11 cellular contexts compared by ENCODE assay signal in genomic region chr18:48529796-48530195, GRCh38. TPM values are rescaled to one million over a fixed set of nuclear protein-coding genes. Genes with fewer than 3 reads are reported as not detected.
A peak's percentile ranks its signal among the peaks of the same experiment; 100 is the strongest.
DNase-seq lines count a peak whose midpoint lies in the region; ATAC-seq and TF ChIP-seq lines count a peak whose summit lies in the region.
"Had no signal": no experiment of that assay in that cellular context is flagged by ENCODE, and none has a peak within 500 bp of the region (broad histone marks: within the 10 kb centered on the region; RNA-seq: fewer than 3 reads in every experiment).

No MANE protein-coding gene starts in this region.

- TF ChIP-seq CTCF in RWPE1 (conservative IDR thresholded peaks at IDR 0.05; ENCODE audit: low read depth) = no peak
- no peak for TF ChIP-seq CTCF in psoas muscle (IDR thresholded peaks at IDR 0.05)

- H3K27me3 ChIP-seq in GM23248 (replicated peaks; ENCODE audit: insufficient read depth) = no peaks in the 10 kb centered on the region
- H3K27me3 ChIP-seq in psoas muscle (ENCODE audit: insufficient read depth in 3 of 3, low read length in 2 of 3) = no peaks in the 10 kb centered on the region

- H3K9me3 ChIP-seq in GM23248 (ENCODE audit: low read depth) = no peaks in the 10 kb centered on the region
- H3K9me3 ChIP-seq in psoas muscle = no peaks in the 10 kb centered on the region

- H3K79me2 ChIP-seq in GM23248 (ENCODE audit: insufficient read depth) = no peaks in the 10 kb centered on the region

- H3K36me3 Mint-ChIP-seq in immature natural killer cell = no peaks in the 10 kb centered on the region
- H3K36me3 Mint-ChIP-seq: activated CD4-positive, alpha-beta memory T cell treated with anti-CD3 and anti-CD28 coated beads for 36 hours had no signal

- CTCF ChIA-PET in RWPE1 (lab: Yijun Ruan, JAX) = interaction anchor here (0.6 to 0.7 kb wide), 2 partner anchors 37 to 1019 kb away, joined by 3 read pairs; no protein-coding TSS in a partner anchor

- peak overlapping the region; percentile 44 for H3K4me2 ChIP-seq in GM23248 (ENCODE audit: unreplicated experiment)

- in situ Hi-C loops in GM23248 (cut with MboI) = no loop called here

- H3K4me3 Mint-ChIP-seq in immature natural killer cell = no peak overlapping the region
- H3K4me3 Mint-ChIP-seq: activated CD4-positive, alpha-beta memory T cell treated with anti-CD3 and anti-CD28 coated beads for 36 hours; activated naive CD8-positive, alpha-beta T cell treated with anti-CD3 and anti-CD28 coated beads, Interleukin-2, amount 50 U/mL, for 24 hours had no signal

- H3K4me3 ChIP-seq in GM23248 = no peak overlapping the region
- no peak overlapping the region for H3K4me3 ChIP-seq in psoas muscle
- H3K4me3 ChIP-seq: lung had no signal

- intact Hi-C loops in psoas muscle (cut with DNase I) = no loop called here

- no peaks in the 10 kb centered on the region for H3K36me3 ChIP-seq in GM23248 (ENCODE audit: low read depth)
- H3K36me3 ChIP-seq in psoas muscle (ENCODE audit: insufficient read depth in 1 of 2, low read depth in 1 of 2) = no peaks in the 10 kb centered on the region

- DNase-seq in GM23248 (peak; percentile 85), RWPE1 (ENCODE audit: low spot score) (peak; percentile 37), fibroblast of peridontal ligament (ENCODE audit: extremely low read depth) (peak; percentile 90), psoas muscle (no peak), immature natural killer cell (no peak), C1 segment of cervical spinal cord (lab: John Stamatoyannopoulos, UW) (no peak)
- DNase-seq: activated CD4-positive, alpha-beta memory T cell treated with anti-CD3 and anti-CD28 coated beads for 36 hours; activated naive CD8-positive, alpha-beta T cell treated with anti-CD3 and anti-CD28 coated beads, Interleukin-2, amount 50 U/mL, for 24 hours; NCI-H2107 had no signal

- H3K9ac ChIP-seq in GM23248 = no peak overlapping the region

- POLR2A ChIA-PET in RWPE1 (lab: Yijun Ruan, JAX; ENCODE audit: low non-redundant PET) = no interaction called here

- WGBS in GM23248 (ENCODE audit: low coverage in 1 of 2, low lambda C conversion rate in 2 of 2, missing lambda C conversion rate in 2 of 2), 2 experiments = 34 to 42% methylated on average over 2 of the region's 2 CpGs
- WGBS in psoas muscle, 3 donors = 39 to 43% (median 40%) methylated on average over 2 of the region's 2 CpGs

- H3K4me1 ChIP-seq in GM23248 (ENCODE audit: insufficient read depth) (peaks cover 23% of the 10 kb centered on the region), psoas muscle (peaks cover 8% of the 10 kb centered on the region)

- peaks cover 18% of the 10 kb centered on the region for H3F3A ChIP-seq in GM23248 (ENCODE audit: insufficient read depth)

- H2AFZ ChIP-seq in GM23248 = no peak overlapping the region

- peak overlapping the region; percentile 26; the same call in 1 of the 2 replicates for H3K27ac ChIP-seq in GM23248
- no peak overlapping the region for H3K27ac ChIP-seq in RWPE1
- H3K27ac ChIP-seq in psoas muscle = no peak overlapping the region

- ATAC-seq in psoas muscle (peak; percentile 93 to 98 (median 96)), HG02571 (IDR thresholded peaks at IDR 0.05; ENCODE audit: unreplicated experiment) (no peak)
- ATAC-seq: activated naive CD8-positive, alpha-beta T cell treated with anti-CD3 and anti-CD28 coated beads, Interleukin-2, amount 50 U/mL, for 24 hours had no signal

- H4K20me1 ChIP-seq in GM23248 (ENCODE audit: insufficient read depth) = no peaks in the 10 kb centered on the region

- H3K9me3 Mint-ChIP-seq in immature natural killer cell = no peaks in the 10 kb centered on the region
- H3K9me3 Mint-ChIP-seq: activated CD4-positive, alpha-beta memory T cell treated with anti-CD3 and anti-CD28 coated beads for 36 hours; activated naive CD8-positive, alpha-beta T cell treated with anti-CD3 and anti-CD28 coated beads, Interleukin-2, amount 50 U/mL, for 24 hours had no signal

- peaks cover 4 to 11% (median 4%) of the 10 kb centered on the region in 3 donors for H3K27me3 Mint-ChIP-seq in immature natural killer cell (ENCODE audit: low read depth in 3 of 3)

- no peaks in the 10 kb centered on the region for H3K9me2 ChIP-seq in GM23248 (ENCODE audit: insufficient read depth)

- no peak overlapping the region for H3K27ac Mint-ChIP-seq in immature natural killer cell
- H3K27ac Mint-ChIP-seq: activated CD4-positive, alpha-beta memory T cell treated with anti-CD3 and anti-CD28 coated beads for 36 hours; activated naive CD8-positive, alpha-beta T cell treated with anti-CD3 and anti-CD28 coated beads, Interleukin-2, amount 50 U/mL, for 24 hours had no signal

- H3K4me1 Mint-ChIP-seq in immature natural killer cell = no peaks in the 10 kb centered on the region
- H3K4me1 Mint-ChIP-seq: activated naive CD8-positive, alpha-beta T cell treated with anti-CD3 and anti-CD28 coated beads, Interleukin-2, amount 50 U/mL, for 24 hours had no signal

RNA-seq across cellular contexts. Expression of gene CTIF, which starts 9.0 kb away (rescaled TPM):
- 46.8 and 49.2 TPM in 2 replicates for total RNA-seq in GM23248 (2014; rRNA removed; shearing (Covaris generic))
- polyA plus RNA-seq in GM23248 (2016; fragmentation: Nextera tagmentation; extraction: Ambion mirVana) = 19.6 and 21.5 TPM in 2 replicates
- total RNA-seq in psoas muscle = 10 to 100 TPM; 25.4 to 40.5 (median 29.7) TPM
- polyA plus RNA-seq in psoas muscle = 10 to 100 TPM; 11.3 to 26.9 (median 11.9) TPM
- 1 to 10 TPM in 1 of 3 donors, under 1 TPM in 1, not detected in 1; 0.28 to 1.2 TPM for polyA plus RNA-seq in immature natural killer cell

Comparison
In these comparisons a context has a peak if more than half of its experiments do, and no peak if none do; other contexts are left out.
1. DNase-seq: peak in GM23248 (single experiment), RWPE1 (single experiment) and fibroblast of peridontal ligament (single experiment); none in psoas muscle (0 of 2), immature natural killer cell (0 of 3) and C1 segment of cervical spinal cord (0 of 14).